In genomic region chr7:18450021-18450420, GRCh38 we compare ENCODE assay signal across 25 cellular contexts. TPM values are rescaled to one million over a fixed set of nuclear protein-coding genes. Genes with fewer than 3 reads are reported as not detected.
"Had no signal": no experiment of that assay in that cellular context is flagged by ENCODE, and none has a peak within 500 bp of the region (broad histone marks: within the 10 kb centered on the region; RNA-seq: fewer than 3 reads in every experiment).

No MANE protein-coding gene starts in this region.

- H3K27ac ChIP-seq: gastroesophageal sphincter, hepatocyte, left ventricle myocardium inferior, neural progenitor cell, parathyroid adenoma, spleen, testis, transverse colon, VCaP had no signal

- H3K27me3 ChIP-seq: gastroesophageal sphincter, hepatocyte, neural progenitor cell, spleen, testis, transverse colon had no signal

- H3K9ac ChIP-seq: neural progenitor cell, parathyroid adenoma had no signal

- DNase-seq: activated CD4-positive, alpha-beta T cell treated with anti-CD3 and anti-CD28 coated beads for 48 hours; activated CD4-positive, alpha-beta T cell treated with anti-CD3 and anti-CD28 coated beads, Interleukin-2, amount 50 U/mL, for 48 hours; activated CD8-positive, alpha-beta memory T cell treated with anti-CD3 and anti-CD28 coated beads for 24 hours; activated effector memory CD4-positive, alpha-beta T cell treated with anti-CD3 and anti-CD28 coated beads, Interleukin-2, amount 50 U/mL, for 16 hours; activated naive CD4-positive, alpha-beta T cell treated with anti-CD3 and anti-CD28 coated beads for 36 hours; activated naive CD8-positive, alpha-beta T cell treated with anti-CD3 and anti-CD28 coated beads for 36 hours; amniotic stem cell; central memory CD4-positive, alpha-beta T cell; islet precursor cell; left ventricle myocardium inferior; mesendoderm; natural killer cell; occipital lobe; right cardiac atrium; spleen; stimulated activated naive CD8-positive, alpha-beta T cell treated with anti-CD3 and anti-CD28 coated beads, Interleukin-15, Interleukin-2, amounts not matched to agents 100 U/mL and 50 U/mL, for 24 hours; testis; transverse colon had no signal

- H3K4me3 ChIP-seq: gastroesophageal sphincter, hepatocyte, left ventricle myocardium inferior, lung, neural progenitor cell, spleen, testis, transverse colon had no signal

- FAIRE-seq: endothelial cell of umbilical vein had no signal

- H3K9me3 ChIP-seq: gastroesophageal sphincter, left ventricle myocardium inferior, testis, transverse colon had no signal

- H3K79me2 ChIP-seq: hepatocyte, parathyroid adenoma had no signal

- H3K4me2 ChIP-seq: hepatocyte, neural progenitor cell had no signal

- H3K36me3 ChIP-seq: gastroesophageal sphincter, left ventricle myocardium inferior, neural progenitor cell, transverse colon had no signal

- H2AFZ ChIP-seq: hepatocyte, neural progenitor cell, parathyroid adenoma had no signal

- H3K4me1 ChIP-seq: parathyroid adenoma, spleen, testis, transverse colon had no signal

RNA-seq across cellular contexts. Expression of gene HDAC9, which starts 45.5 kb away (rescaled TPM):
- total RNA-seq: activated naive CD4-positive, alpha-beta T cell treated with anti-CD3 and anti-CD28 coated beads for 36 hours had no signal
